23 cellular contexts compared by ENCODE assay signal in the genomic region with DNA sequence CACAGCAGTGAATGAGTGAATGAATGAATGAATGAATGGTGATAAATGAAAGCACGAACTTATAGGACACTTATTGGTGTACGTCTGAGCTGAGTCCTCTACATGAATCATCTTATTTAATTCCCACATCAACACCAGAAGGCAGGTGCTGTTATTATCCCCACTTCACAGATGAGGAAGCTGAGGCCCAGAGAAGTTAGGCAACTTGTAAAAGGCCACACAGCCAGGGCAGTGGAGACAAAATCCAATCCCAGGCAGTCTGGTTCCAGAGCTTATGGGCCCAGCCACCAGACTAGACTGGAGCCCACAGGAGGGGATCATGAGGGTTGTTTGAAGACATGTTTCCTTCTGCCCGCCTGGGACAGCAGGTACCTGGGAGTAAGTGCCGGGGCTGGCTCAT.
"Had no signal": no experiment of that assay in that cellular context is flagged by ENCODE, and none has a peak within 500 bp of the region (broad histone marks: within the 10 kb centered on the region; RNA-seq: fewer than 3 reads in every experiment).

No MANE protein-coding gene starts in this region.

- H3K27me3 ChIP-seq: pancreas, vagina had no signal

- H3K4me1 ChIP-seq: prostate gland had no signal

- ATAC-seq: activated T-cell treated with anti-CD3 and anti-CD28 coated beads, Interleukin-2, amount 50 U/mL, for 4 hours; activated T-helper 17 cell treated with anti-CD3 and anti-CD28 coated beads, Interleukin-2, amount 50 U/mL, for 72 hours; natural killer cell treated with Interleukin-12 subunit alpha and Interleukin-12 subunit beta and Interleukin-15 and Interleukin-18, amount 100 ng/mL, for 72 hours had no signal

- H3K36me3 ChIP-seq: heart left ventricle, neutrophil, pancreas, prostate gland, vagina had no signal

- FAIRE-seq: colon, pancreas, TTC549 had no signal

- H3K27ac ChIP-seq: neutrophil, prostate gland, SK-N-MC, vagina had no signal

- DNase-seq: activated CD4-positive, alpha-beta memory T cell treated with anti-CD3 and anti-CD28 coated beads, Interleukin-2, amount 10 ng/mL, durations not matched to agents 7 days and 5 days; activated CD4-positive, alpha-beta T cell treated with anti-CD3 and anti-CD28 coated beads, Interleukin-2, amount 10 ng/mL, durations not matched to agents 24 days and 14 days; activated CD4-positive, CD25-positive, alpha-beta regulatory T cell treated with anti-CD3 and anti-CD28 coated beads, Interleukin-2, amount 50 U/mL, for 72 hours; activated gamma-delta T cell treated with Interleukin-2 at 50 U/mL for 16 hours; activated naive CD4-positive, alpha-beta T cell treated with anti-CD3 and anti-CD28 coated beads, Interleukin-2, amount 50 U/mL, for 16 hours; activated T-cell treated with anti-CD3 and anti-CD28 coated beads, Interleukin-2, amount 50 U/mL, for 4 hours; amniotic stem cell; effector memory CD4-positive, alpha-beta T cell; erythroblast; mucosa of descending colon; stimulated activated naive CD4-positive, alpha-beta T cell; SW 1271; T-helper 9 cell had no signal

- H3K9me3 ChIP-seq: heart left ventricle, mucosa of descending colon, neutrophil, pancreas, prostate gland, vagina had no signal

- H3K4me3 ChIP-seq: mucosa of descending colon, prostate gland, SK-N-MC, vagina had no signal
